22 cellular contexts compared by ENCODE assay signal in genomic region chr10:73842349-73842748, GRCh38.
"Had no signal": no experiment of that assay in that cellular context is flagged by ENCODE, and none has a peak within 500 bp of the region (broad histone marks: within the 10 kb centered on the region; RNA-seq: fewer than 3 reads in every experiment).

No MANE protein-coding gene starts in this region.

- H3K27me3 ChIP-seq: SJCRH30 had no signal

- H3K4me3 ChIP-seq: K562, SJCRH30 had no signal

- H3K27me3 Mint-ChIP-seq: activated CD4-positive, alpha-beta memory T cell treated with anti-CD3 and anti-CD28 coated beads, Interleukin-2, amount 10 ng/mL, durations not matched to agents 7 days and 5 days; activated CD4-positive, alpha-beta T cell treated with anti-CD3 and anti-CD28 coated beads for 36 hours; activated naive CD4-positive, alpha-beta T cell treated with anti-CD3 and anti-CD28 coated beads, Interleukin-2, amount 10 ng/mL, durations not matched to agents 7 days and 5 days; activated naive CD8-positive, alpha-beta T cell treated with anti-CD3 and anti-CD28 coated beads for 36 hours had no signal

- H3K9me3 Mint-ChIP-seq: activated CD4-positive, alpha-beta memory T cell treated with anti-CD3 and anti-CD28 coated beads, Interleukin-2, amount 10 ng/mL, durations not matched to agents 7 days and 5 days; activated naive CD4-positive, alpha-beta T cell treated with anti-CD3 and anti-CD28 coated beads, Interleukin-2, amount 10 ng/mL, durations not matched to agents 7 days and 5 days; activated naive CD8-positive, alpha-beta T cell treated with anti-CD3 and anti-CD28 coated beads for 36 hours; activated T-helper 2 cell treated with anti-CD3 and anti-CD28 coated beads, Interferon-gamma antibody, Interleukin-2, Interleukin-4, amounts not matched to agents 10 μg/mL and 5 μg/mL and 100 μg/mL, durations not matched to agents 14 hours and 24 hours and 36 hours had no signal

- ATAC-seq: activated CD4-positive, alpha-beta T cell treated with anti-CD3 and anti-CD28 coated beads for 36 hours; K562; Right ventricle myocardium inferior had no signal

- H3K27ac ChIP-seq: SJCRH30, VCaP had no signal

- H3K27ac Mint-ChIP-seq: activated CD4-positive, alpha-beta memory T cell treated with anti-CD3 and anti-CD28 coated beads, Interleukin-2, amount 10 ng/mL, durations not matched to agents 7 days and 5 days; activated CD4-positive, alpha-beta T cell treated with anti-CD3 and anti-CD28 coated beads for 36 hours; activated naive CD4-positive, alpha-beta T cell treated with anti-CD3 and anti-CD28 coated beads, Interleukin-2, amount 10 ng/mL, durations not matched to agents 7 days and 5 days; activated naive CD8-positive, alpha-beta T cell treated with anti-CD3 and anti-CD28 coated beads for 36 hours; activated T-helper 2 cell treated with anti-CD3 and anti-CD28 coated beads, Interferon-gamma antibody, Interleukin-2, Interleukin-4, amounts not matched to agents 10 μg/mL and 5 μg/mL and 100 μg/mL, durations not matched to agents 14 hours and 24 hours and 36 hours had no signal

- H3K4me1 Mint-ChIP-seq: activated CD4-positive, alpha-beta memory T cell treated with anti-CD3 and anti-CD28 coated beads, Interleukin-2, amount 10 ng/mL, durations not matched to agents 7 days and 5 days; activated CD4-positive, alpha-beta T cell treated with anti-CD3 and anti-CD28 coated beads for 36 hours; activated naive CD4-positive, alpha-beta T cell treated with anti-CD3 and anti-CD28 coated beads, Interleukin-2, amount 10 ng/mL, durations not matched to agents 7 days and 5 days; activated naive CD8-positive, alpha-beta T cell treated with anti-CD3 and anti-CD28 coated beads for 36 hours had no signal

- H3K9me3 ChIP-seq: SJCRH30, SK-N-SH had no signal

- H3K4me2 ChIP-seq: SK-N-SH had no signal

- H3K4me3 Mint-ChIP-seq: activated CD4-positive, alpha-beta memory T cell treated with anti-CD3 and anti-CD28 coated beads, Interleukin-2, amount 10 ng/mL, durations not matched to agents 7 days and 5 days; activated CD4-positive, alpha-beta T cell treated with anti-CD3 and anti-CD28 coated beads for 36 hours; activated naive CD4-positive, alpha-beta T cell treated with anti-CD3 and anti-CD28 coated beads, Interleukin-2, amount 10 ng/mL, durations not matched to agents 7 days and 5 days; activated naive CD8-positive, alpha-beta T cell treated with anti-CD3 and anti-CD28 coated beads for 36 hours had no signal

- DNase-seq: activated CD4-positive, alpha-beta memory T cell treated with anti-CD3 and anti-CD28 coated beads, Interleukin-2, amount 10 ng/mL, durations not matched to agents 7 days and 5 days; activated CD4-positive, alpha-beta T cell treated with anti-CD3 and anti-CD28 coated beads for 36 hours; activated CD4-positive, alpha-beta T cell treated with anti-CD3 and anti-CD28 coated beads, Interleukin-2, amount 50 U/mL, for 1 hour; activated gamma-delta T cell treated with Interleukin-2 at 50 U/mL for 16 hours; activated naive CD4-positive, alpha-beta T cell treated with anti-CD3 and anti-CD28 coated beads, Interleukin-2, amount 10 ng/mL, durations not matched to agents 7 days and 5 days; activated naive CD8-positive, alpha-beta T cell treated with anti-CD3 and anti-CD28 coated beads for 36 hours; activated T-cell treated with anti-CD3 and anti-CD28 coated beads for 4 hours; activated T-cell treated with anti-CD3 and anti-CD28 coated beads, Interleukin-2, amount 50 U/mL, for 48 hours; Kasumi-1; NCI-H1930; NCI-H2171; NCI-H226; NCI-H510A; NCI-H526 treated with DMSO at 0.1 percent for 48 hours; NCI-H82; SJCRH30; SK-N-SH; T-helper 1 cell had no signal
